ENCODE assay signal across 1 cellular context in the genomic region with DNA sequence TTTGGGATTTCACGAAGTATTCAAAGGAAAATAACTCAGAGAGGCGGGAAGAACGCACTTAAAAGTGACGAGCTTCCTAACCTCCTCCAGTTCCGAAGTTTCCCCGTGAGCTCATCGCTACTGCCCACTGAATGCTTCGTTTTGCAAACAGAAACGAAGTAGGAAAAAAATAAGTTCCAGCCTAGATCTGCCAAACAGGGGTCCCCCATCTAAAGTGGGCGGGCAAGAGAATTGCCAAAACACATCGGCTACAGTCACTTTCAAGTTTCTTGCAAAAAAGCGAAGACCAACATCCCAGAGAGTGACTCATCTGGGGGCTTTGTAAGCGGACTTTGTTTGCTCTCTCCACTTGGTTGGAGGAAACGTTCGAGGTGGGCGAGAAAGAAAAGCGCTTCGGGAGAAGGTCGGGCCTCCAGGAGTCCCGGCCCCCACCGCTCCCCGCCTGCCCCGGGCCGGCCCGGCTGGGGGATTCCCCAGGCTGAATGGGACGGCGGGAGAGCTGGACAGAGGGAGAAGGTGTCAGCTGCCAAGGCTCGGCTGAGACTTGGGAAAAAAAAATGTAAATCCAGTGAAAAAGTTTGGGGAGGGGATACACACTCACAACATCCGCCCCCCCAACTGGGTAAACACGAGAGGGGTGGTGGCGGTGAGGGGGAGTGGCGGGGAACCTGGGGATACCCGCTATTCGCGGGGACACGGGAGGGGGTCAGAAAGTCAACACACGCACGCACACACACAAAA.
TF ChIP-seq lines count a peak whose summit lies in the region.

No MANE protein-coding gene starts in this region.

TF ChIP-seq in HepG2, 621 proteins besides CTCF, POLR2A, EP300 and RAD21 (continued from another document):
- TF ChIP-seq, protein P1, sequence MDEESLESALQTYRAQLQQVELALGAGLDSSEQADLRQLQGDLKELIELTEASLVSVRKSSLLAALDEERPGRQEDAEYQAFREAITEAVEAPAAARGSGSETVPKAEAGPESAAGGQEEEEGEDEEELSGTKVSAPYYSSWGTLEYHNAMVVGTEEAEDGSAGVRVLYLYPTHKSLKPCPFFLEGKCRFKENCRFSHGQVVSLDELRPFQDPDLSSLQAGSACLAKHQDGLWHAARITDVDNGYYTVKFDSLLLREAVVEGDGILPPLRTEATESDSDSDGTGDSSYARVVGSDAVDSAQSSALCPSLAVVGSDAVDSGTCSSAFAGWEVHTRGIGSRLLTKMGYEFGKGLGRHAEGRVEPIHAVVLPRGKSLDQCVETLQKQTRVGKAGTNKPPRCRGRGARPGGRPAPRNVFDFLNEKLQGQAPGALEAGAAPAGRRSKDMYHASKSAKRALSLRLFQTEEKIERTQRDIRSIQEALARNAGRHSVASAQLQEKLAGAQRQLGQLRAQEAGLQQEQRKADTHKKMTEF (CRISPR knock-in tag; IDR thresholded peaks at IDR 0.05), result peak; percentile 83; the same call in 1 of the 2 replicates
- no peak for TF ChIP-seq RFX3 (CRISPR knock-in tag; IDR thresholded peaks at IDR 0.05)
- no peak; the same call in 1 of the 2 replicates for TF ChIP-seq PCBP1 (IDR thresholded peaks at IDR 0.05; ENCODE audit: borderline replicate concordance, low read depth, low read length)
- TF ChIP-seq ZNF777 (CRISPR knock-in tag; IDR thresholded peaks at IDR 0.05), result peak; percentile 58; the same call in 1 of the 2 replicates
- TF ChIP-seq, protein P2, sequence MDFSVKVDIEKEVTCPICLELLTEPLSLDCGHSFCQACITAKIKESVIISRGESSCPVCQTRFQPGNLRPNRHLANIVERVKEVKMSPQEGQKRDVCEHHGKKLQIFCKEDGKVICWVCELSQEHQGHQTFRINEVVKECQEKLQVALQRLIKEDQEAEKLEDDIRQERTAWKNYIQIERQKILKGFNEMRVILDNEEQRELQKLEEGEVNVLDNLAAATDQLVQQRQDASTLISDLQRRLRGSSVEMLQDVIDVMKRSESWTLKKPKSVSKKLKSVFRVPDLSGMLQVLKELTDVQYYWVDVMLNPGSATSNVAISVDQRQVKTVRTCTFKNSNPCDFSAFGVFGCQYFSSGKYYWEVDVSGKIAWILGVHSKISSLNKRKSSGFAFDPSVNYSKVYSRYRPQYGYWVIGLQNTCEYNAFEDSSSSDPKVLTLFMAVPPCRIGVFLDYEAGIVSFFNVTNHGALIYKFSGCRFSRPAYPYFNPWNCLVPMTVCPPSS (IDR thresholded peaks at IDR 0.05), result no peak
- TF ChIP-seq ZMYM2 (CRISPR knock-in tag; IDR thresholded peaks at IDR 0.05), result no peak
- TF ChIP-seq, protein P3, sequence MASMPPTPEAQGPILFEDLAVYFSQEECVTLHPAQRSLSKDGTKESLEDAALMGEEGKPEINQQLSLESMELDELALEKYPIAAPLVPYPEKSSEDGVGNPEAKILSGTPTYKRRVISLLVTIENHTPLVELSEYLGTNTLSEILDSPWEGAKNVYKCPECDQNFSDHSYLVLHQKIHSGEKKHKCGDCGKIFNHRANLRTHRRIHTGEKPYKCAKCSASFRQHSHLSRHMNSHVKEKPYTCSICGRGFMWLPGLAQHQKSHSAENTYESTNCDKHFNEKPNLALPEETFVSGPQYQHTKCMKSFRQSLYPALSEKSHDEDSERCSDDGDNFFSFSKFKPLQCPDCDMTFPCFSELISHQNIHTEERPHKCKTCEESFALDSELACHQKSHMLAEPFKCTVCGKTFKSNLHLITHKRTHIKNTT (CRISPR knock-in tag; IDR thresholded peaks at IDR 0.05), result no peak
- TF ChIP-seq, protein P4, sequence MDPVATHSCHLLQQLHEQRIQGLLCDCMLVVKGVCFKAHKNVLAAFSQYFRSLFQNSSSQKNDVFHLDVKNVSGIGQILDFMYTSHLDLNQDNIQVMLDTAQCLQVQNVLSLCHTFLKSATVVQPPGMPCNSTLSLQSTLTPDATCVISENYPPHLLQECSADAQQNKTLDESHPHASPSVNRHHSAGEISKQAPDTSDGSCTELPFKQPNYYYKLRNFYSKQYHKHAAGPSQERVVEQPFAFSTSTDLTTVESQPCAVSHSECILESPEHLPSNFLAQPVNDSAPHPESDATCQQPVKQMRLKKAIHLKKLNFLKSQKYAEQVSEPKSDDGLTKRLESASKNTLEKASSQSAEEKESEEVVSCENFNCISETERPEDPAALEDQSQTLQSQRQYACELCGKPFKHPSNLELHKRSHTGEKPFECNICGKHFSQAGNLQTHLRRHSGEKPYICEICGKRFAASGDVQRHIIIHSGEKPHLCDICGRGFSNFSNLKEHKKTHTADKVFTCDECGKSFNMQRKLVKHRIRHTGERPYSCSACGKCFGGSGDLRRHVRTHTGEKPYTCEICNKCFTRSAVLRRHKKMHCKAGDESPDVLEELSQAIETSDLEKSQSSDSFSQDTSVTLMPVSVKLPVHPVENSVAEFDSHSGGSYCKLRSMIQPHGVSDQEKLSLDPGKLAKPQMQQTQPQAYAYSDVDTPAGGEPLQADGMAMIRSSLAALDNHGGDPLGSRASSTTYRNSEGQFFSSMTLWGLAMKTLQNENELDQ (CRISPR knock-in tag; IDR thresholded peaks at IDR 0.05; ENCODE audit: borderline replicate concordance), result no peak
- no peak for TF ChIP-seq ZNF274 (CRISPR knock-in tag; IDR thresholded peaks at IDR 0.05)
- TF ChIP-seq FOXC1 (CRISPR knock-in tag; IDR thresholded peaks at IDR 0.05; ENCODE audit: borderline replicate concordance), result no peak
- TF ChIP-seq MYC (CRISPR knock-in tag; IDR thresholded peaks at IDR 0.05; ENCODE audit: borderline replicate concordance), result no peak
